ENCODE assay signal across 8 cellular contexts in genomic region chr1:99004270-99005141, GRCh38. TPM values are rescaled to one million over a fixed set of nuclear protein-coding genes. Genes with fewer than 3 reads are reported as not detected.
DNase-seq lines count a peak whose midpoint lies in the region; ATAC-seq, FAIRE-seq and TF ChIP-seq lines count a peak whose summit lies in the region.

A gene with protein sequence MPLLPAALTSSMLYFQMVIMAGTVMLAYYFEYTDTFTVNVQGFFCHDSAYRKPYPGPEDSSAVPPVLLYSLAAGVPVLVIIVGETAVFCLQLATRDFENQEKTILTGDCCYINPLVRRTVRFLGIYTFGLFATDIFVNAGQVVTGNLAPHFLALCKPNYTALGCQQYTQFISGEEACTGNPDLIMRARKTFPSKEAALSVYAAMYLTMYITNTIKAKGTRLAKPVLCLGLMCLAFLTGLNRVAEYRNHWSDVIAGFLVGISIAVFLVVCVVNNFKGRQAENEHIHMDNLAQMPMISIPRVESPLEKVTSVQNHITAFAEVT (minus strand): TSS chr1:99004861. CDS start chr1:99004671, 190 bp downstream.

- H3K36me3 Mint-ChIP-seq in brain: peaks cover 4% of the 10 kb centered on the region
- H3K36me3 Mint-ChIP-seq in stimulated activated effector memory CD8-positive, alpha-beta T cell treated with anti-CD3 and anti-CD28 coated beads, Interleukin-12 subunit alpha, Interleukin-12 subunit beta, amount 100 ng/mL, for 72 hours: no peaks in the 10 kb centered on the region

- FAIRE-seq in kidney (lab: Jason Lieb, UNC): no peak

- POLR2A ChIA-PET in GM10248 (lab: Yijun Ruan, JAX) (no interaction called here), Panc1 (lab: Charles Lee) (no interaction called here)

- DNase-seq in GM10248 (ENCODE audit: extremely low spot score): peak; percentile 16
- no peak for DNase-seq in Panc1 (ENCODE audit: low read depth, low spot score)
- peak; percentile 59 for DNase-seq in kidney
- DNase-seq in stimulated activated effector memory CD8-positive, alpha-beta T cell treated with anti-CD3 and anti-CD28 coated beads, Interleukin-12 subunit alpha, Interleukin-12 subunit beta, amount 100 ng/mL, for 72 hours (ENCODE audit: low spot score in 2 of 2): peak in 1 of 2 donors; percentile 7
- DNase-seq in NCI-H1092 treated with DMSO at 0.1 percent for 48 hours (lab: John Stamatoyannopoulos, UW): no peak

- BruUV-seq in Panc1 (replicated peaks; lab: Mats Ljungman, UMichigan): no TSS peak

- H3K27me3 ChIP-seq in Panc1 (ENCODE audit: control insufficient read depth, insufficient read depth, low read length): peaks cover 15% of the 10 kb centered on the region

- H3K36me3 ChIP-seq in Panc1 (ENCODE audit: control insufficient read depth, insufficient read depth, low read length): no peaks in the 10 kb centered on the region
- H3K36me3 ChIP-seq in kidney (ENCODE audit: control insufficient read depth in 1 of 2, insufficient read depth in 2 of 2, low read length in 2 of 2): no peaks in the 10 kb centered on the region

- in situ Hi-C loops in Panc1 (cut with HindIII; ENCODE audit: low pct_unique_long_range_greater_than_20kb, low sequenced_read_pairs): no loop called here

- H3K9me3 ChIP-seq in Panc1 (ENCODE audit: control insufficient read depth, insufficient read depth, low read depth, low read length): no peaks in the 10 kb centered on the region
- H3K9me3 ChIP-seq in kidney (ENCODE audit: control insufficient read depth in 1 of 2, low read length in 2 of 2): no peaks in the 10 kb centered on the region

- H3K4me3 ChIP-seq in Panc1 (ENCODE audit: low read depth in 2 of 2, low read length in 2 of 2) (peak within 1 kb of the TSS; percentile 11 to 18; a peak in 2 of 4 replicates), kidney (ENCODE audit: low read length in 2 of 2) (peak within 1 kb of the TSS in 1 of 2 donors; percentile 41)

- no peak for TF ChIP-seq CTCF in GM10248 (IDR thresholded peaks at IDR 0.05; ENCODE audit: control extremely low read depth, extremely low read depth, low read depth, missing control alignments)
- TF ChIP-seq CTCF in Panc1 (IDR thresholded peaks at IDR 0.05): no peak
- peak in 1 of 2 experiments; percentile 2 for TF ChIP-seq CTCF in brain (conservative IDR thresholded peaks at IDR 0.05)
- no peak for TF ChIP-seq CTCF in kidney (IDR thresholded peaks at IDR 0.05; ENCODE audit: borderline replicate concordance, extremely low read depth, insufficient read depth)

- no peak within 1 kb of the TSS for H3K27ac ChIP-seq in Panc1 (ENCODE audit: low read length)
- H3K27ac ChIP-seq in kidney (ENCODE audit: low read depth in 2 of 2, low read length in 2 of 2): no peak within 1 kb of the TSS

- ATAC-seq in Panc1 (peak; percentile 83), HG03095 (IDR thresholded peaks at IDR 0.05; ENCODE audit: unreplicated experiment) (no peak), GM21381 (IDR thresholded peaks at IDR 0.05; ENCODE audit: unreplicated experiment) (no peak)
- peak; percentile 76 for ATAC-seq in stimulated activated effector memory CD8-positive, alpha-beta T cell treated with anti-CD3 and anti-CD28 coated beads, Interleukin-12 subunit alpha, Interleukin-12 subunit beta, amount 100 ng/mL, for 72 hours

- no peaks in the 10 kb centered on the region for H3K9me3 Mint-ChIP-seq in brain
- H3K9me3 Mint-ChIP-seq in stimulated activated effector memory CD8-positive, alpha-beta T cell treated with anti-CD3 and anti-CD28 coated beads, Interleukin-12 subunit alpha, Interleukin-12 subunit beta, amount 100 ng/mL, for 72 hours: no peaks in the 10 kb centered on the region

- peak within 1 kb of the TSS; percentile 88 to 96 (median 91) for H3K4me3 Mint-ChIP-seq in brain
- H3K4me3 Mint-ChIP-seq in stimulated activated effector memory CD8-positive, alpha-beta T cell treated with anti-CD3 and anti-CD28 coated beads, Interleukin-12 subunit alpha, Interleukin-12 subunit beta, amount 100 ng/mL, for 72 hours: peak within 1 kb of the TSS; percentile 50

- H3K4me1 Mint-ChIP-seq in brain: peaks cover 18% of the 10 kb centered on the region
- no peaks in the 10 kb centered on the region for H3K4me1 Mint-ChIP-seq in stimulated activated effector memory CD8-positive, alpha-beta T cell treated with anti-CD3 and anti-CD28 coated beads, Interleukin-12 subunit alpha, Interleukin-12 subunit beta, amount 100 ng/mL, for 72 hours

- no peaks in the 10 kb centered on the region for H3K4me1 ChIP-seq in Panc1 (ENCODE audit: control insufficient read depth, insufficient read depth, low read length)
- peaks cover 0 to 5% of the 10 kb centered on the region in 2 donors for H3K4me1 ChIP-seq in kidney (ENCODE audit: control insufficient read depth in 1 of 2, insufficient read depth in 1 of 2, low read depth in 1 of 2, low read length in 2 of 2)

- no peak within 1 kb of the TSS for H3K9ac ChIP-seq in kidney (ENCODE audit: low read length in 2 of 2)

- peak within 1 kb of the TSS; percentile 34 to 100 (median 95) for H3K27ac Mint-ChIP-seq in brain
- no peak within 1 kb of the TSS for H3K27ac Mint-ChIP-seq in stimulated activated effector memory CD8-positive, alpha-beta T cell treated with anti-CD3 and anti-CD28 coated beads, Interleukin-12 subunit alpha, Interleukin-12 subunit beta, amount 100 ng/mL, for 72 hours

- peaks cover 32% of the 10 kb centered on the region for H3K27me3 Mint-ChIP-seq in brain

- CTCF ChIA-PET in GM10248 (lab: Yijun Ruan, JAX): no interaction called here
- CTCF ChIA-PET in Panc1 (lab: Charles Lee): no interaction called here

- intact Hi-C loops in Panc1 (cut with micrococcal nuclease; ENCODE audit: unreplicated experiment) (no loop called here), kidney (cut with DNase I) (no loop called here)

RNA-seq across cellular contexts. Expression of the gene that starts here (rescaled TPM):
- total RNA-seq in Panc1 (2021; ENCODE audit: unreplicated experiment) (not detected), kidney (0.09 TPM)
- polyA plus RNA-seq in Panc1 (2012; ENCODE audit: insufficient read length): not detected
- polyA plus RNA-seq in brain (ENCODE audit: insufficient read depth, low read depth, low replicate concordance) (0.58 TPM), kidney (ENCODE audit: insufficient read depth, low read depth, low replicate concordance) (not detected)

Comparison
In these comparisons a context has a peak if more than half of its experiments do, and no peak if none do; other contexts are left out.
1. Peak in ATAC-seq and H3K4me3 ChIP-seq in Panc1; RNA of the gene not detected or under 1 TPM.
2. Peak in DNase-seq in kidney; RNA of the gene not detected or under 1 TPM.